27 cellular contexts compared by ENCODE assay signal in genomic region chr2:237097326-237097910, GRCh38. TPM values are rescaled to one million over a fixed set of nuclear protein-coding genes. Genes with fewer than 3 reads are reported as not detected.
DNase-seq lines count a peak whose midpoint lies in the region; ATAC-seq and TF ChIP-seq lines count a peak whose summit lies in the region.
"Had no signal": no experiment of that assay in that cellular context is flagged by ENCODE, and none has a peak within 500 bp of the region (broad histone marks: within the 10 kb centered on the region; RNA-seq: fewer than 3 reads in every experiment).

No MANE protein-coding gene starts in this region.

- H3K9me3 ChIP-seq in adipocyte (ENCODE audit: control insufficient read depth, low read length) (peaks cover 9% of the 10 kb centered on the region), fibroblast of lung (ENCODE audit: control insufficient read depth, insufficient read depth, low read depth, low read length) (no peaks in the 10 kb centered on the region), psoas muscle (no peaks in the 10 kb centered on the region), tibial artery (no peaks in the 10 kb centered on the region), SJCRH30 (replicated peaks) (no peaks in the 10 kb centered on the region)
- H3K9me3 ChIP-seq: gastroesophageal sphincter, MG63, right atrium auricular region had no signal

- DNase-seq in ELR (ENCODE audit: low read depth) = peak; percentile 46
- peak; percentile 35 for DNase-seq in adipocyte (ENCODE audit: low read depth)
- DNase-seq in fibroblast of lung (ENCODE audit: low read depth in 2 of 2) = no peak
- DNase-seq in psoas muscle = no peak
- DNase-seq in tibial artery = no peak
- no peak for DNase-seq in SJCRH30
- no peak for DNase-seq in mucosa of gallbladder (ENCODE audit: low spot score)
- DNase-seq: activated CD4-positive, alpha-beta T cell treated with anti-CD3 and anti-CD28 coated beads, Interleukin-2, amount 50 U/mL, for 4 hours; activated CD8-positive, alpha-beta memory T cell treated with anti-CD3 and anti-CD28 coated beads, Interleukin-2, amount 50 U/mL, for 4 hours; activated naive CD8-positive, alpha-beta T cell treated with anti-CD3 and anti-CD28 coated beads, Interleukin-2, amount 50 U/mL, for 24 hours; CD4-positive, alpha-beta T cell; DMS153; GF-D8; kidney glomerular epithelial cell; naive B cell; NCI-H1436; NCI-H2171; NCI-H524 treated with DMSO at 0.1 percent for 48 hours; nucleus accumbens; stimulated activated CD4-positive, alpha-beta T cell treated with anti-CD3 and anti-CD28 coated beads, Interleukin-15, amount 100 ng/mL, for 24 hours; stimulated activated CD8-positive, alpha-beta memory T cell treated with anti-CD3 and anti-CD28 coated beads, Interleukin-4, amount 100 ng/mL, for 48 hours had no signal

- H3K27me3 ChIP-seq in adipocyte (replicated peaks; ENCODE audit: control insufficient read depth, insufficient read depth, low read length) = no peaks in the 10 kb centered on the region
- no peaks in the 10 kb centered on the region for H3K27me3 ChIP-seq in fibroblast of lung (ENCODE audit: control insufficient read depth, insufficient read depth, low read length)
- H3K27me3 ChIP-seq in psoas muscle (ENCODE audit: insufficient read depth in 3 of 3, low read length in 2 of 3) = no peaks in the 10 kb centered on the region
- H3K27me3 ChIP-seq in tibial artery = no peaks in the 10 kb centered on the region
- H3K27me3 ChIP-seq in SJCRH30 = no peaks in the 10 kb centered on the region
- H3K27me3 ChIP-seq: gastroesophageal sphincter, MG63, right atrium auricular region had no signal

- intact Hi-C loops in psoas muscle (cut with DNase I) = loop anchor here (10.0 kb wide), 2 partner anchors 207 to 797 kb away; no protein-coding TSS in a partner anchor
- intact Hi-C loops in tibial artery (cut with DNase I; ENCODE audit: low total_unique reads) = no loop called here

- peak overlapping the region; percentile 45 for H3K27ac ChIP-seq in fibroblast of lung (ENCODE audit: insufficient read depth, low read length)
- peak overlapping the region; percentile 80 for H3K27ac ChIP-seq in psoas muscle
- H3K27ac ChIP-seq in tibial artery = no peak overlapping the region
- no peak overlapping the region for H3K27ac ChIP-seq in SJCRH30
- H3K27ac ChIP-seq: right atrium auricular region had no signal

- peaks cover 63% of the 10 kb centered on the region for H3K4me1 ChIP-seq in adipocyte (ENCODE audit: control insufficient read depth, insufficient read depth, low read length)
- H3K4me1 ChIP-seq in fibroblast of lung (ENCODE audit: control insufficient read depth, extremely low read depth, insufficient read depth, low read length) = peaks cover 16% of the 10 kb centered on the region
- peaks cover 72% of the 10 kb centered on the region for H3K4me1 ChIP-seq in psoas muscle
- H3K4me1 ChIP-seq in tibial artery = peaks cover 0 to 9% (median 8%) of the 10 kb centered on the region in 4 donors
- no peaks in the 10 kb centered on the region for H3K4me1 ChIP-seq in SJCRH30

- H4K20me1 ChIP-seq in fibroblast of lung (ENCODE audit: control insufficient read depth, extremely low read depth, insufficient read depth, low read length) = no peaks in the 10 kb centered on the region

- H3K36me3 ChIP-seq in adipocyte (ENCODE audit: control insufficient read depth, insufficient read depth, low read length, severe bottlenecking) (peaks cover 76% of the 10 kb centered on the region), fibroblast of lung (ENCODE audit: control insufficient read depth, insufficient read depth, low read length) (peaks cover 9% of the 10 kb centered on the region), psoas muscle (ENCODE audit: insufficient read depth in 1 of 2, low read depth in 1 of 2) (peaks cover 21 to 73% of the 10 kb centered on the region in 2 donors), tibial artery (peaks cover 71 to 89% (median 73%) of the 10 kb centered on the region in 3 donors), SJCRH30 (peaks cover 72% of the 10 kb centered on the region)

- H2AFZ ChIP-seq in fibroblast of lung (ENCODE audit: low read length) = no peak overlapping the region

- 68 to 88% (median 79%) methylated on average over 2 of the region's 2 CpGs for WGBS in psoas muscle, 3 donors

- no peak overlapping the region for H3K4me3 ChIP-seq in adipocyte (ENCODE audit: low read length)
- H3K4me3 ChIP-seq in fibroblast of lung (replicated peaks in 1 of 4; ENCODE audit: control extremely low read depth in 1 of 4, insufficient read depth in 1 of 4, low read depth in 3 of 4, low read length in 4 of 4) = no peak overlapping the region
- no peak overlapping the region for H3K4me3 ChIP-seq in psoas muscle
- no peak overlapping the region for H3K4me3 ChIP-seq in tibial artery
- no peak overlapping the region for H3K4me3 ChIP-seq in SJCRH30
- H3K4me3 ChIP-seq: gastroesophageal sphincter, MG63, right atrium auricular region had no signal

- H3K9ac ChIP-seq in adipocyte (ENCODE audit: low read length) (peak overlapping the region; percentile 92), fibroblast of lung (ENCODE audit: insufficient read depth, low read length) (no peak overlapping the region)

- no peak for TF ChIP-seq POLR2A in GM18505 (IDR thresholded peaks at IDR 0.05; ENCODE audit: borderline replicate concordance, extremely low read depth, insufficient read depth, insufficient read length)

- ATAC-seq in psoas muscle (no peak), GM18505 (IDR thresholded peaks at IDR 0.05; ENCODE audit: unreplicated experiment) (no peak)
- ATAC-seq: HCT116, WTC11 had no signal

- H3K4me2 ChIP-seq in fibroblast of lung (ENCODE audit: extremely low read depth, insufficient read depth, low read length) = peak overlapping the region; percentile 29

- peaks cover 13% of the 10 kb centered on the region for H3K79me2 ChIP-seq in fibroblast of lung (ENCODE audit: control insufficient read depth, insufficient read depth, low read length)

- no peak for TF ChIP-seq CTCF in fibroblast of lung (conservative IDR thresholded peaks at IDR 0.05 in 1 of 2, IDR thresholded peaks at IDR 0.05 in 1 of 2; ENCODE audit: low read depth in 1 of 2, low read length in 2 of 2)
- no peak for TF ChIP-seq CTCF in psoas muscle (IDR thresholded peaks at IDR 0.05)
- no peak for TF ChIP-seq CTCF in tibial artery (IDR thresholded peaks at IDR 0.05)

RNA-seq across cellular contexts. Expression of gene COPS8, which starts 11.7 kb away (rescaled TPM):
- 79.6 and 82.1 TPM in 2 replicates for total RNA-seq in fibroblast of lung
- 97.3 and 118 TPM in 2 replicates for polyA plus RNA-seq in fibroblast of lung
- 52.8 and 61.3 TPM in 2 replicates for polyA plus RNA-seq in fibroblast of lung (2012)
- 5.6 and 5.7 TPM in 2 replicates for polyA minus RNA-seq in fibroblast of lung (ENCODE audit: low replicate concordance)
- total RNA-seq in psoas muscle = 100 to 1,000 TPM in 3 of 4 donors, 10 to 100 TPM in 1; 77.1 to 218 (median 146) TPM
- 100 to 1,000 TPM; 190 to 427 (median 312) TPM for polyA plus RNA-seq in psoas muscle
- 179 and 184 TPM in 2 replicates for total RNA-seq in SJCRH30 (2014; rRNA removed; shearing (Covaris generic))
- 48.1 TPM for total RNA-seq in mucosa of gallbladder

Comparison
In these comparisons a context has a peak if more than half of its experiments do, and no peak if none do; other contexts are left out.
1. DNase-seq: peak in ELR (single experiment) and adipocyte (single experiment); none in fibroblast of lung (0 of 2), psoas muscle (0 of 2), tibial artery (0 of 2), SJCRH30 (0 of 2) and mucosa of gallbladder (single experiment).
2. H3K27ac ChIP-seq: peak in fibroblast of lung (single experiment) and psoas muscle (single experiment); none in tibial artery (0 of 2) and SJCRH30 (single experiment).